In genomic region chr19:41223431-41224234, GRCh38 we compare ENCODE assay signal across 9 cellular contexts. TPM values are rescaled to one million over a fixed set of nuclear protein-coding genes. Genes with fewer than 3 reads are reported as not detected.
DNase-seq lines count a peak whose midpoint lies in the region; TF ChIP-seq lines count a peak whose summit lies in the region.
"Had no signal": no experiment of that assay in that cellular context is flagged by ENCODE, and none has a peak within 500 bp of the region (broad histone marks: within the 10 kb centered on the region; RNA-seq: fewer than 3 reads in every experiment).

No MANE protein-coding gene starts in this region.

- no peak overlapping the region for H3K23ac ChIP-seq in mesenchymal stem cell (ENCODE audit: low read length in 2 of 2)

- peak; percentile 98 for DNase-seq in A172 (ENCODE audit: low spot score)
- peak; percentile 98 for DNase-seq in HT1080 (ENCODE audit: low read depth)
- DNase-seq in MCF 10A (ENCODE audit: unreplicated experiment): peak; percentile 61
- peak; percentile 87 for DNase-seq in mesenchymal stem cell
- no peak for DNase-seq in NCI-H1105 treated with DMSO at 0.1 percent for 48 hours (lab: John Stamatoyannopoulos, UW)
- DNase-seq in GF-D8 (lab: John Stamatoyannopoulos, UW): no peak
- DNase-seq in stimulated activated naive CD4-positive, alpha-beta T cell (lab: John Stamatoyannopoulos, UW): no peak
- no peak for DNase-seq in OCI-LY7 (ENCODE audit: low spot score)

- TF ChIP-seq CTCF in MCF 10A (IDR thresholded peaks at IDR 0.05; ENCODE audit: unreplicated experiment) (no peak), OCI-LY7 (conservative IDR thresholded peaks at IDR 0.05; ENCODE audit: low read length) (no peak)

- no peaks in the 10 kb centered on the region for H3K9me2 ChIP-seq in OCI-LY7 (ENCODE audit: insufficient read depth, low read length)

- 14% methylated on average over 8 of the region's 8 CpGs for WGBS in mesenchymal stem cell

- peak overlapping the region in 1 of 2 experiments; percentile 69 for H3K4me3 ChIP-seq in mesenchymal stem cell (ENCODE audit: insufficient read depth in 1 of 2, low read depth in 1 of 2, low read length in 2 of 2)
- no peak overlapping the region for H3K4me3 ChIP-seq in OCI-LY7 (ENCODE audit: low read depth, low read length, poor library complexity, severe bottlenecking)

- H2BK120ac ChIP-seq in mesenchymal stem cell (ENCODE audit: low read depth, low read length): peak overlapping the region; percentile 87

- H2BK5ac ChIP-seq in mesenchymal stem cell (ENCODE audit: low read depth, low read length, poor library complexity, severe bottlenecking): peak overlapping the region; percentile 84

- H3K14ac ChIP-seq in mesenchymal stem cell (ENCODE audit: low read length in 2 of 2): no peak overlapping the region

- H2BK15ac ChIP-seq in mesenchymal stem cell (ENCODE audit: low read depth, poor library complexity, severe bottlenecking): peak overlapping the region; percentile 58

- H3K79me1 ChIP-seq in mesenchymal stem cell (replicated peaks; ENCODE audit: low read length, poor library complexity, severe bottlenecking): no peaks in the 10 kb centered on the region

- intact Hi-C loops in MCF 10A (cut with micrococcal nuclease) (no loop called here), OCI-LY7 (cut with micrococcal nuclease; ENCODE audit: unreplicated experiment) (no loop called here)

- H4K8ac ChIP-seq in mesenchymal stem cell (ENCODE audit: low read length): peak overlapping the region; percentile 59

- no peaks in the 10 kb centered on the region for H4K20me1 ChIP-seq in OCI-LY7 (ENCODE audit: insufficient read depth, low read length)

- H2AFZ ChIP-seq in mesenchymal stem cell (ENCODE audit: low read depth, low read length): no peak overlapping the region
- no peak overlapping the region for H2AFZ ChIP-seq in OCI-LY7 (ENCODE audit: low read length)

- no peaks in the 10 kb centered on the region for H3K9me3 Mint-ChIP-seq in MCF 10A (ENCODE audit: unreplicated experiment)
- H3K9me3 Mint-ChIP-seq: natural killer cell treated with Interleukin-12 subunit alpha and Interleukin-12 subunit beta and Interleukin-15 and Interleukin-18, amount 100 ng/mL, for 72 hours had no signal

- H2AK5ac ChIP-seq in mesenchymal stem cell (ENCODE audit: low read length, severe bottlenecking): peak overlapping the region; percentile 58

- H3K4ac ChIP-seq in mesenchymal stem cell (ENCODE audit: low read depth in 1 of 2, low read length in 2 of 2): peak overlapping the region; percentile 42 to 57

- H3K9ac ChIP-seq in mesenchymal stem cell (ENCODE audit: low read length): peak overlapping the region; percentile 83

- H2BK12ac ChIP-seq in mesenchymal stem cell (ENCODE audit: low read length in 2 of 2): peak overlapping the region; percentile 49 to 85

- peak overlapping the region; percentile 95 for H3K27ac ChIP-seq in mesenchymal stem cell (ENCODE audit: low read length, poor library complexity, severe bottlenecking)
- H3K27ac ChIP-seq in OCI-LY7 (ENCODE audit: low read depth, low read length, poor library complexity, severe bottlenecking): no peak overlapping the region

- POLR2A ChIA-PET in MCF 10A (lab: Yijun Ruan, JAX) (interaction anchor here (14.1 kb wide), 1 partner anchor 38 kb away, joined by 345 read pairs; the partner anchor contains the start of gene HNRNPUL1), OCI-LY7 (lab: Charles Lee) (interaction anchor here (0.6 kb wide), 1 partner anchor 1123 kb away, joined by 3 read pairs; no protein-coding TSS in a partner anchor)

- H3K27ac Mint-ChIP-seq in MCF 10A (ENCODE audit: low read depth, unreplicated experiment): peak overlapping the region; percentile 92
- H3K27ac Mint-ChIP-seq: natural killer cell treated with Interleukin-12 subunit alpha and Interleukin-12 subunit beta and Interleukin-15 and Interleukin-18, amount 100 ng/mL, for 72 hours had no signal

- CTCF ChIA-PET in MCF 10A (lab: Yijun Ruan, JAX) (interaction anchor here (0.5 to 1.5 kb wide), 5 partner anchors 11 to 498 kb away, joined by 3 to 4 read pairs (median 3); no protein-coding TSS in a partner anchor), OCI-LY7 (lab: Charles Lee; ENCODE audit: unreplicated experiment) (no interaction called here)

- H3K4me1 Mint-ChIP-seq in MCF 10A (ENCODE audit: insufficient read depth, unreplicated experiment): peaks cover 56% of the 10 kb centered on the region

- peak overlapping the region; percentile 53 for H3K4me3 Mint-ChIP-seq in MCF 10A (ENCODE audit: unreplicated experiment)
- H3K4me3 Mint-ChIP-seq: natural killer cell treated with Interleukin-12 subunit alpha and Interleukin-12 subunit beta and Interleukin-15 and Interleukin-18, amount 100 ng/mL, for 72 hours had no signal

- BruUV-seq in MCF 10A (replicated peaks; lab: Mats Ljungman, UMichigan): no TSS peak
- no TSS peak for BruUV-seq in OCI-LY7 (replicated peaks; lab: Mats Ljungman, UMichigan)

- peak overlapping the region; percentile 77 for H4K91ac ChIP-seq in mesenchymal stem cell (ENCODE audit: low read length)

- no peaks in the 10 kb centered on the region for H3K27me3 Mint-ChIP-seq in MCF 10A (ENCODE audit: insufficient read depth, unreplicated experiment)

- no peaks in the 10 kb centered on the region for H3K27me3 ChIP-seq in mesenchymal stem cell (ENCODE audit: control insufficient read depth in 1 of 2, insufficient read depth in 1 of 2, low read length in 2 of 2)

- H3K36me3 Mint-ChIP-seq in MCF 10A (ENCODE audit: insufficient read depth, unreplicated experiment): peaks cover 15% of the 10 kb centered on the region
- H3K36me3 Mint-ChIP-seq: natural killer cell treated with Interleukin-12 subunit alpha and Interleukin-12 subunit beta and Interleukin-15 and Interleukin-18, amount 100 ng/mL, for 72 hours had no signal

- peaks cover 47 to 52% of the 10 kb centered on the region in 2 experiments for H3K36me3 ChIP-seq in mesenchymal stem cell (ENCODE audit: control insufficient read depth in 1 of 2, insufficient read depth in 2 of 2, low read depth in 1 of 2, low read length in 2 of 2)
- no peaks in the 10 kb centered on the region for H3K36me3 ChIP-seq in OCI-LY7 (ENCODE audit: insufficient read depth, low read length)

- H3K4me1 ChIP-seq in mesenchymal stem cell (ENCODE audit: control insufficient read depth, insufficient read depth, low read depth, low read length) (peaks cover 54% of the 10 kb centered on the region), OCI-LY7 (ENCODE audit: insufficient read depth, low read length, poor library complexity, severe bottlenecking) (no peaks in the 10 kb centered on the region)

- H3K9me3 ChIP-seq in mesenchymal stem cell (ENCODE audit: control insufficient read depth, low read length): no peaks in the 10 kb centered on the region
- H3K9me3 ChIP-seq in OCI-LY7 (ENCODE audit: low read length): no peaks in the 10 kb centered on the region

- H3K18ac ChIP-seq in mesenchymal stem cell (ENCODE audit: low read depth in 1 of 2, low read length in 2 of 2): peak overlapping the region; percentile 22 to 77

- peak overlapping the region; percentile 11 for H3K4me2 ChIP-seq in mesenchymal stem cell (ENCODE audit: low read length, poor library complexity, severe bottlenecking)
- H3K4me2 ChIP-seq in OCI-LY7 (ENCODE audit: low read length): no peak overlapping the region

- H3K79me2 ChIP-seq in OCI-LY7 (ENCODE audit: insufficient read depth, low read depth, low read length): no peaks in the 10 kb centered on the region

RNA-seq across cellular contexts. Expression of gene AXL, which starts 4.6 kb away (rescaled TPM):
- total RNA-seq in A172 (2014; rRNA removed; shearing (Covaris generic)): 418 and 457 TPM in 2 replicates
- total RNA-seq in HT1080 (2014; rRNA removed; shearing (Covaris generic)): 613 and 754 TPM in 2 replicates
- 265 and 297 TPM in 2 replicates for polyA plus RNA-seq in HT1080 (2015; cell fraction: cytosol; rRNA removed)
- 225 and 235 TPM in 2 replicates for polyA plus RNA-seq in HT1080 (2015; cell fraction: nucleus; rRNA removed)
- total RNA-seq in MCF 10A (2022) (136 and 165 TPM in 2 replicates), OCI-LY7 (2022) (not detected in 2 replicates)
- polyA plus RNA-seq in mesenchymal stem cell (2013, experiment 1 of 2): 91.5 TPM
- 89.9 TPM for polyA plus RNA-seq in mesenchymal stem cell (2013, experiment 2 of 2)
- not detected in 2 replicates for total RNA-seq in OCI-LY7 (2014; rRNA removed; shearing (Covaris generic))
- total RNA-seq: natural killer cell treated with Interleukin-12 subunit alpha and Interleukin-12 subunit beta and Interleukin-15 and Interleukin-18, amount 100 ng/mL, for 72 hours had no signal

RNA-seq across cellular contexts. Expression of gene CYP2S1, which starts 30.6 kb away (rescaled TPM):
- total RNA-seq in A172 (2014; rRNA removed; shearing (Covaris generic)): 1.4 and 9.2 TPM in 2 replicates
- total RNA-seq in HT1080 (2014; rRNA removed; shearing (Covaris generic)): 1.4 and 1.7 TPM in 2 replicates
- 4.4 and 5.8 TPM in 2 replicates for polyA plus RNA-seq in HT1080 (2015; cell fraction: cytosol; rRNA removed)
- 4.6 and 7.0 TPM in 2 replicates for polyA plus RNA-seq in HT1080 (2015; cell fraction: nucleus; rRNA removed)
- total RNA-seq in MCF 10A (2022) (not detected in 2 replicates), OCI-LY7 (2022) (not detected in 2 replicates)
- polyA plus RNA-seq in mesenchymal stem cell (2013, experiment 1 of 2): 19.0 TPM
- 18.5 TPM for polyA plus RNA-seq in mesenchymal stem cell (2013, experiment 2 of 2)
- not detected in 2 replicates for total RNA-seq in OCI-LY7 (2014; rRNA removed; shearing (Covaris generic))
- total RNA-seq: natural killer cell treated with Interleukin-12 subunit alpha and Interleukin-12 subunit beta and Interleukin-15 and Interleukin-18, amount 100 ng/mL, for 72 hours had no signal

RNA-seq across cellular contexts. Expression of gene HNRNPUL1, which starts 40.5 kb away (rescaled TPM):
- 168 and 204 TPM in 2 replicates for total RNA-seq in A172 (2014; rRNA removed; shearing (Covaris generic))
- total RNA-seq in HT1080 (2014; rRNA removed; shearing (Covaris generic)): 160 and 187 TPM in 2 replicates
- polyA plus RNA-seq in HT1080 (2015; cell fraction: cytosol; rRNA removed): 205 and 230 TPM in 2 replicates
- polyA plus RNA-seq in HT1080 (2015; cell fraction: nucleus; rRNA removed): 171 and 172 TPM in 2 replicates
- 179 and 204 TPM in 2 replicates for total RNA-seq in MCF 10A (2022)
- polyA plus RNA-seq in mesenchymal stem cell (2013, experiment 1 of 2): 178 TPM
- 179 TPM for polyA plus RNA-seq in mesenchymal stem cell (2013, experiment 2 of 2)
- total RNA-seq in OCI-LY7 (2014; rRNA removed; shearing (Covaris generic)): 194 and 200 TPM in 2 replicates
- 360 and 377 TPM in 2 replicates for total RNA-seq in OCI-LY7 (2022)

Comparison
In these comparisons a context has a peak if more than half of its experiments do, and no peak if none do; other contexts are left out.
1. DNase-seq: peak in A172 (single experiment), HT1080 (single experiment), MCF 10A (single experiment) and mesenchymal stem cell (single experiment); none in NCI-H1105 treated with DMSO at 0.1 percent for 48 hours (single experiment), GF-D8 (single experiment), stimulated activated naive CD4-positive, alpha-beta T cell (0 of 6) and OCI-LY7 (single experiment).
2. RNA of gene AXL, which starts 4.6 kb away (total RNA-seq): 613 to 754 TPM in HT1080, 418 to 457 TPM in A172 and 136 to 165 TPM in MCF 10A; not detected in OCI-LY7; every median in the first group is over 100 times any median in the second.